2 cellular contexts compared by ENCODE assay signal in the genomic region with DNA sequence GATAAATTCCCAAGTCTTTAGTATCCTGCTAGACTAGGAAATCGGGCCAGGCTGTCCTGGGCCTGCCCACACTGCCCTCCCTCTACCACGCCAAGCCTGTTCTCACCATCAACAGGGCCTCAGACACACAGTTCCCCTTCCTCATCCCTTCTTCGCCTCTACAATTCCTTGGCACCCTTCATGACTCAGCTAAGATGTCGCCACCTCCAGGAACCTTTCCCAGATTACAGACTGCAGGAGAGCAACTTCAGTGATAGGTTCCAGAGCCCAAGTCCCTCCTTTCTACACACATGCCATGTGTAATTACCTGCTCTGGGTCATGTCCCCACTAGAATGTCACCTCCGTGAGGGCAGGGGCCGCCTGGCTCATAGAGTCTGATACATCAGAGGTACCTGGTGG.
TF ChIP-seq lines count a peak whose summit lies in the region.

No MANE protein-coding gene starts in this region.

TF ChIP-seq in HCT116, 20 proteins besides CTCF, POLR2A, EP300 and RAD21:
- no peak for TF ChIP-seq POLR2AphosphoS5 (IDR thresholded peaks at IDR 0.05; ENCODE audit: low read depth, low read length)
- TF ChIP-seq MAX (IDR thresholded peaks at IDR 0.05): no peak
- TF ChIP-seq TCF7L2 (IDR thresholded peaks at IDR 0.05; ENCODE audit: borderline replicate concordance, extremely low read depth, insufficient read depth, insufficient read length): no peak
- no peak for TF ChIP-seq ZBTB33 (IDR thresholded peaks at IDR 0.05; ENCODE audit: extremely low read depth, insufficient replicate concordance, low read length)
- TF ChIP-seq ELF1 (IDR thresholded peaks at IDR 0.05; ENCODE audit: borderline replicate concordance, low read depth): no peak
- no peak for TF ChIP-seq YY1 (IDR thresholded peaks at IDR 0.05; ENCODE audit: extremely low read depth, insufficient replicate concordance, low read depth, low read length)
- TF ChIP-seq SP1 (IDR thresholded peaks at IDR 0.05; ENCODE audit: low read depth): no peak
- TF ChIP-seq CBX3 (IDR thresholded peaks at IDR 0.05; ENCODE audit: low read depth): no peak
- TF ChIP-seq SRF (IDR thresholded peaks at IDR 0.05; ENCODE audit: low read depth): no peak
- TF ChIP-seq EZH2 (IDR thresholded peaks at IDR 0.05): no peak
- no peak for TF ChIP-seq JUND (IDR thresholded peaks at IDR 0.05)
- TF ChIP-seq EGR1 (IDR thresholded peaks at IDR 0.05; ENCODE audit: low read depth): no peak
- TF ChIP-seq ZFX (IDR thresholded peaks at IDR 0.05): no peak
- TF ChIP-seq, protein P1, sequence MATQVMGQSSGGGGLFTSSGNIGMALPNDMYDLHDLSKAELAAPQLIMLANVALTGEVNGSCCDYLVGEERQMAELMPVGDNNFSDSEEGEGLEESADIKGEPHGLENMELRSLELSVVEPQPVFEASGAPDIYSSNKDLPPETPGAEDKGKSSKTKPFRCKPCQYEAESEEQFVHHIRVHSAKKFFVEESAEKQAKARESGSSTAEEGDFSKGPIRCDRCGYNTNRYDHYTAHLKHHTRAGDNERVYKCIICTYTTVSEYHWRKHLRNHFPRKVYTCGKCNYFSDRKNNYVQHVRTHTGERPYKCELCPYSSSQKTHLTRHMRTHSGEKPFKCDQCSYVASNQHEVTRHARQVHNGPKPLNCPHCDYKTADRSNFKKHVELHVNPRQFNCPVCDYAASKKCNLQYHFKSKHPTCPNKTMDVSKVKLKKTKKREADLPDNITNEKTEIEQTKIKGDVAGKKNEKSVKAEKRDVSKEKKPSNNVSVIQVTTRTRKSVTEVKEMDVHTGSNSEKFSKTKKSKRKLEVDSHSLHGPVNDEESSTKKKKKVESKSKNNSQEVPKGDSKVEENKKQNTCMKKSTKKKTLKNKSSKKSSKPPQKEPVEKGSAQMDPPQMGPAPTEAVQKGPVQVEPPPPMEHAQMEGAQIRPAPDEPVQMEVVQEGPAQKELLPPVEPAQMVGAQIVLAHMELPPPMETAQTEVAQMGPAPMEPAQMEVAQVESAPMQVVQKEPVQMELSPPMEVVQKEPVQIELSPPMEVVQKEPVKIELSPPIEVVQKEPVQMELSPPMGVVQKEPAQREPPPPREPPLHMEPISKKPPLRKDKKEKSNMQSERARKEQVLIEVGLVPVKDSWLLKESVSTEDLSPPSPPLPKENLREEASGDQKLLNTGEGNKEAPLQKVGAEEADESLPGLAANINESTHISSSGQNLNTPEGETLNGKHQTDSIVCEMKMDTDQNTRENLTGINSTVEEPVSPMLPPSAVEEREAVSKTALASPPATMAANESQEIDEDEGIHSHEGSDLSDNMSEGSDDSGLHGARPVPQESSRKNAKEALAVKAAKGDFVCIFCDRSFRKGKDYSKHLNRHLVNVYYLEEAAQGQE (IDR thresholded peaks at IDR 0.05; ENCODE audit: low read depth): no peak
- TF ChIP-seq, protein P2, sequence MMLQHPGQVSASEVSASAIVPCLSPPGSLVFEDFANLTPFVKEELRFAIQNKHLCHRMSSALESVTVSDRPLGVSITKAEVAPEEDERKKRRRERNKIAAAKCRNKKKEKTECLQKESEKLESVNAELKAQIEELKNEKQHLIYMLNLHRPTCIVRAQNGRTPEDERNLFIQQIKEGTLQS (IDR thresholded peaks at IDR 0.05): no peak
- no peak for TF ChIP-seq FOSL1 (IDR thresholded peaks at IDR 0.05; ENCODE audit: low read depth)
- TF ChIP-seq SIN3A (IDR thresholded peaks at IDR 0.05; ENCODE audit: low read depth): no peak

TF ChIP-seq in HepG2, 621 proteins besides CTCF, POLR2A, EP300 and RAD21:
- TF ChIP-seq, protein P3, sequence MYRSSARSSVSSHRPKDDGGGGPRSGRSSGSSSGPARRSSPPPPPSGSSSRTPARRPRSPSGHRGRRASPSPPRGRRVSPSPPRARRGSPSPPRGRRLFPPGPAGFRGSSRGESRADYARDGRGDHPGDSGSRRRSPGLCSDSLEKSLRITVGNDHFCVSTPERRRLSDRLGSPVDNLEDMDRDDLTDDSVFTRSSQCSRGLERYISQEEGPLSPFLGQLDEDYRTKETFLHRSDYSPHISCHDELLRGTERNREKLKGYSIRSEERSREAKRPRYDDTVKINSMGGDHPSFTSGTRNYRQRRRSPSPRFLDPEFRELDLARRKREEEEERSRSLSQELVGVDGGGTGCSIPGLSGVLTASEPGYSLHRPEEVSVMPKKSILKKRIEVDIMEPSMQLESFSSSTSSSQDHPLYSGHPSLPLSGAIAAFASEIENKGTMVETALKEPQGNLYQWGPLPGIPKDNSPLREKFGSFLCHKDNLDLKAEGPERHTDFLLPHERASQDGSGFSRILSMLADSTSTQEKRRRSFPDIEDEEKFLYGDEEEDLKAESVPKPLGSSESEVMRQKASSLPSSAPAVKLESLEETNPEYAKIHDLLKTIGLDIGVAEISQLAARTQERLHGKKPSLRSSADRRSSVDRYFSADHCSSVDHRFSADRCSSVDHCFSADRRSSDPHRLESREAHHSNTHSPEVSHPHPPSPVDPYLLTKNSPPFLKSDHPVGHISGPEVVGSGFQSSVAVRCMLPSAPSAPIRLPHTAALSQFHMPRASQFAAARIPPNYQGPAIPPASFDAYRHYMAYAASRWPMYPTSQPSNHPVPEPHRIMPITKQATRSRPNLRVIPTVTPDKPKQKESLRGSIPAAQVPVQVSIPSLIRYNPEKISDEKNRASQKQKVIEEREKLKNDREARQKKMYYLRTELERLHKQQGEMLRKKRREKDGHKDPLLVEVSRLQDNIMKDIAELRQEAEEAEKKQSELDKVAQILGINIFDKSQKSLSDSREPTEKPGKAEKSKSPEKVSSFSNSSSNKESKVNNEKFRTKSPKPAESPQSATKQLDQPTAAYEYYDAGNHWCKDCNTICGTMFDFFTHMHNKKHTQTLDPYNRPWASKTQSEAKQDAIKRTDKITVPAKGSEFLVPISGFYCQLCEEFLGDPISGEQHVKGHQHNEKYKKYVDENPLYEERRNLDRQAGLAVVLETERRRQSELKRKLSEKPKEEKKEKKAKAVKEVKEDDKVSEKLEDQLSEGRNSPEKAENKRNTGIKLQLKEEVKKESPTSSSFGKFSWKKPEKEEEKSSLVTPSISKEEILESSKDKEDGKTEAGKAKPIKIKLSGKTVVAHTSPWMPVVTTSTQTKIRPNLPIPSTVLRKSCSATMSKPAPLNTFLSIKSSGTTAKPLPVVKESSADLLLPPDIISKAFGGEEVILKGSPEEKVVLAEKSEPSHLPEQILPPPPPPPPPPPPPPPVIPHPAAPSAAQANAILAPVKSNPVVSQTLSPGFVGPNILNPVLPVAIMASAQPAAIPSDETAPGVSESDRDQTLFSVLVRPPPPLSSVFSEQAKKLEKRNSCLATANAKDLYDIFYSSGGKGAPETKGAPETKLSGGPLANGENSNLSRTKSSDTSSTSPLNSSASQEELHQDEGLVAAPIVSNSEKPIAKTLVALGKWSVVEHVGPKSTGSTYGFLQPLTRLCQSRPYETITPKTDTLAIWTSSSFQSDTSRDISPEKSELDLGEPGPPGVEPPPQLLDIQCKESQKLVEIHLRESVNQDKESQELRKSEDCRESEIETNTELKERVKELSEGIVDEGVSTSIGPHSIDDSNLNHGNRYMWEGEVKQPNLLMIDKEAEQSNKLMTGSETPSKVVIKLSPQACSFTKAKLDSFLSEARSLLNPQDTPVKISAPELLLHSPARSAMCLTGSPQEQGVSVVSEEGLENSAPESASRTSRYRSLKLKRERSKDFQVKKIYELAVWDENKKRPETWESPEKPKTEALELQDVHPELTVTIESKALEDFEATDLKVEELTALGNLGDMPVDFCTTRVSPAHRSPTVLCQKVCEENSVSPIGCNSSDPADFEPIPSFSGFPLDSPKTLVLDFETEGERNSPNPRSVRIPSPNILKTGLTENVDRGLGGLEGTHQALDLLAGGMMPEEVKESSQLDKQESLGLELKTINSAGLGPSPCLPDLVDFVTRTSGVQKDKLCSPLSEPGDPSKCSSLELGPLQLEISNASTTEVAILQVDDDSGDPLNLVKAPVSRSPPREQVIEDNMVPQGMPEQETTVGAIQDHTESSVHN (CRISPR knock-in tag; IDR thresholded peaks at IDR 0.05): no peak
- TF ChIP-seq CEBPG (CRISPR knock-in tag; IDR thresholded peaks at IDR 0.05) (no peak), ZNF687 (CRISPR knock-in tag; IDR thresholded peaks at IDR 0.05) (no peak), ZFP62 (CRISPR knock-in tag; IDR thresholded peaks at IDR 0.05) (no peak), ZNF10 (CRISPR knock-in tag; IDR thresholded peaks at IDR 0.05; ENCODE audit: borderline replicate concordance, low read depth) (no peak), SOX5 (CRISPR knock-in tag; IDR thresholded peaks at IDR 0.05; ENCODE audit: borderline replicate concordance) (no peak), TBX3 (IDR thresholded peaks at IDR 0.05; ENCODE audit: borderline replicate concordance) (no peak), ZNF468 (CRISPR knock-in tag; IDR thresholded peaks at IDR 0.05) (no peak), RBM22 (optimal IDR thresholded peaks at IDR 0.05; ENCODE audit: low read length) (no peak), THAP7 (CRISPR knock-in tag; IDR thresholded peaks at IDR 0.05) (no peak), PAX8 (CRISPR knock-in tag; IDR thresholded peaks at IDR 0.05; ENCODE audit: borderline replicate concordance) (no peak), FOXM1 (CRISPR knock-in tag; IDR thresholded peaks at IDR 0.05) (no peak), ZNF770 (CRISPR knock-in tag; IDR thresholded peaks at IDR 0.05) (no peak), SNAI1 (CRISPR knock-in tag; IDR thresholded peaks at IDR 0.05; ENCODE audit: borderline replicate concordance) (no peak), YEATS2 (CRISPR knock-in tag; IDR thresholded peaks at IDR 0.05; ENCODE audit: borderline replicate concordance) (no peak), MIXL1 (CRISPR knock-in tag; IDR thresholded peaks at IDR 0.05) (no peak), FOXP1 (IDR thresholded peaks at IDR 0.05) (no peak), FOXP1 (CRISPR knock-in tag; IDR thresholded peaks at IDR 0.05) (no peak)
- TF ChIP-seq, protein P4, sequence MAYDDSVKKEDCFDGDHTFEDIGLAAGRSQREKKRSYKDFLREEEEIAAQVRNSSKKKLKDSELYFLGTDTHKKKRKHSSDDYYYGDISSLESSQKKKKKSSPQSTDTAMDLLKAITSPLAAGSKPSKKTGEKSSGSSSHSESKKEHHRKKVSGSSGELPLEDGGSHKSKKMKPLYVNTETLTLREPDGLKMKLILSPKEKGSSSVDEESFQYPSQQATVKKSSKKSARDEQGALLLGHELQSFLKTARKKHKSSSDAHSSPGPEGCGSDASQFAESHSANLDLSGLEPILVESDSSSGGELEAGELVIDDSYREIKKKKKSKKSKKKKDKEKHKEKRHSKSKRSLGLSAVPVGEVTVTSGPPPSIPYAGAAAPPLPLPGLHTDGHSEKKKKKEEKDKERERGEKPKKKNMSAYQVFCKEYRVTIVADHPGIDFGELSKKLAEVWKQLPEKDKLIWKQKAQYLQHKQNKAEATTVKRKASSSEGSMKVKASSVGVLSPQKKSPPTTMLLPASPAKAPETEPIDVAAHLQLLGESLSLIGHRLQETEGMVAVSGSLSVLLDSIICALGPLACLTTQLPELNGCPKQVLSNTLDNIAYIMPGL (CRISPR knock-in tag; IDR thresholded peaks at IDR 0.05; ENCODE audit: borderline replicate concordance in 1 of 2, low read depth in 1 of 2): no peak
TF ChIP-seq in HepG2: peak in this region for 0.
